Comparison of ENCODE assay signal across 10 cellular contexts in the genomic region with DNA sequence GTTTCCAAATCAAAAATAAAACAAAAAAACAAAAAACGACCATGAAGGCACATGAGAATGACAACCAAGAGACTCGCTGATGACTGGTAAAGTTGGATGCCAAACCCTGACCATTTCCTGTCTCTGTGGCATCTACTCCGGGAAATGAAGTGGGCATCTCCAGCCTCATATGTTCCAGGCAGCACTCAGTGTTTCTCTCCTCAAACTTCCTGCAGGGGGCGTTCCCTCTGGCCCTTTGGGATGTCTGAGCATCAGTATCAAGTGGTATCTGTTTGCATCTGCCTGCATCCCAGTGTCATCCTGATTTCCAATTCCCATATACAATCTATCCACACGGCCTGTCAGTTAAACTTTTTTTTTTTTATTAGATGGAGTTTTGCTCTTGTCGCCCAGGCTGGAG. TPM values are rescaled to one million over a fixed set of nuclear protein-coding genes. Genes with fewer than 3 reads are reported as not detected.
DNase-seq lines count a peak whose midpoint lies in the region; ATAC-seq and TF ChIP-seq lines count a peak whose summit lies in the region.
"Had no signal": no experiment of that assay in that cellular context is flagged by ENCODE, and none has a peak within 500 bp of the region (broad histone marks: within the 10 kb centered on the region; RNA-seq: fewer than 3 reads in every experiment).

No MANE protein-coding gene starts in this region.

- H3K36me3 ChIP-seq in brain microvascular endothelial cell (replicated peaks) = no peaks in the 10 kb centered on the region
- H3K36me3 ChIP-seq: left ventricle myocardium inferior had no signal

- H3K27ac ChIP-seq in brain microvascular endothelial cell = no peak overlapping the region
- H3K27ac ChIP-seq: left ventricle myocardium inferior had no signal

- H3K4me3 ChIP-seq in LNCaP clone FGC (ENCODE audit: low read depth, low read length) (no peak overlapping the region), brain microvascular endothelial cell (ENCODE audit: low read depth, low read length) (no peak overlapping the region)
- H3K4me3 ChIP-seq: left ventricle myocardium inferior had no signal

- no peaks in the 10 kb centered on the region for H3K27me3 ChIP-seq in brain microvascular endothelial cell (replicated peaks)

- no peak for ATAC-seq in HG03378 (IDR thresholded peaks at IDR 0.05; ENCODE audit: unreplicated experiment)

- in situ Hi-C loops in brain microvascular endothelial cell (cut with HindIII; ENCODE audit: low pct_ligation_motif_present, low sequenced_read_pairs) = no loop called here
- in situ Hi-C loops in G401 (cut with HindIII; ENCODE audit: low sequenced_read_pairs) = no loop called here

- peak; percentile 26 for TF ChIP-seq CTCF in LNCaP clone FGC (IDR thresholded peaks at IDR 0.05; ENCODE audit: control insufficient read depth, extremely low read depth, insufficient read depth)
- peak; percentile 20 for TF ChIP-seq CTCF in brain microvascular endothelial cell (IDR thresholded peaks at IDR 0.05; ENCODE audit: low read depth, low read length, missing control alignments)

- DNase-seq in activated CD8-positive, alpha-beta memory T cell treated with anti-CD3 and anti-CD28 coated beads for 24 hours = peak; percentile 52
- no peak for DNase-seq in activated CD8-positive, alpha-beta memory T cell treated with anti-CD3 and anti-CD28 coated beads, Interleukin-2, amount 50 U/mL, for 4 hours
- DNase-seq in LNCaP clone FGC (ENCODE audit: low read depth) (no peak), brain microvascular endothelial cell (no peak), G401 (ENCODE audit: low spot score) (no peak), SKM-1 (lab: John Stamatoyannopoulos, UW; ENCODE audit: unreplicated experiment) (no peak)
- DNase-seq in stimulated activated CD8-positive, alpha-beta memory T cell treated with anti-CD3 and anti-CD28 coated beads, Interleukin-4, amount 100 ng/mL, for 48 hours = peak; percentile 45
- DNase-seq: left ventricle myocardium inferior, NCI-H526 treated with DMSO at 0.1 percent for 48 hours had no signal

RNA-seq across cellular contexts. Expression of a gene that starts 9.8 kb away (rescaled TPM):
- not detected in 2 replicates for total RNA-seq in G401 (2014; rRNA removed; shearing (Covaris generic))

RNA-seq across cellular contexts. Expression of a gene that starts 20.1 kb away (rescaled TPM):
- not detected in 2 replicates for total RNA-seq in G401 (2014; rRNA removed; shearing (Covaris generic))

RNA-seq across cellular contexts. Expression of a gene that starts 33.0 kb away (rescaled TPM):
- not detected in 2 replicates for total RNA-seq in G401 (2014; rRNA removed; shearing (Covaris generic))
- total RNA-seq: left ventricle myocardium inferior had no signal

RNA-seq across cellular contexts. Expression of a gene that starts 53.1 kb away (rescaled TPM):
- not detected in 2 replicates for total RNA-seq in G401 (2014; rRNA removed; shearing (Covaris generic))

RNA-seq across cellular contexts. Expression of a gene that starts 59.7 kb away (rescaled TPM):
- total RNA-seq in G401 (2014; rRNA removed; shearing (Covaris generic)) = 6.3 and 7.2 TPM in 2 replicates

Comparison
In these comparisons a context has a peak if more than half of its experiments do, and no peak if none do; other contexts are left out.
1. DNase-seq: peak in activated CD8-positive, alpha-beta memory T cell treated with anti-CD3 and anti-CD28 coated beads for 24 hours (single experiment) and stimulated activated CD8-positive, alpha-beta memory T cell treated with anti-CD3 and anti-CD28 coated beads, Interleukin-4, amount 100 ng/mL, for 48 hours (single experiment); none in activated CD8-positive, alpha-beta memory T cell treated with anti-CD3 and anti-CD28 coated beads, Interleukin-2, amount 50 U/mL, for 4 hours (single experiment), LNCaP clone FGC (single experiment), brain microvascular endothelial cell (single experiment), G401 (single experiment) and SKM-1 (single experiment).